ENCODE assay signal across 8 cellular contexts in the genomic region with DNA sequence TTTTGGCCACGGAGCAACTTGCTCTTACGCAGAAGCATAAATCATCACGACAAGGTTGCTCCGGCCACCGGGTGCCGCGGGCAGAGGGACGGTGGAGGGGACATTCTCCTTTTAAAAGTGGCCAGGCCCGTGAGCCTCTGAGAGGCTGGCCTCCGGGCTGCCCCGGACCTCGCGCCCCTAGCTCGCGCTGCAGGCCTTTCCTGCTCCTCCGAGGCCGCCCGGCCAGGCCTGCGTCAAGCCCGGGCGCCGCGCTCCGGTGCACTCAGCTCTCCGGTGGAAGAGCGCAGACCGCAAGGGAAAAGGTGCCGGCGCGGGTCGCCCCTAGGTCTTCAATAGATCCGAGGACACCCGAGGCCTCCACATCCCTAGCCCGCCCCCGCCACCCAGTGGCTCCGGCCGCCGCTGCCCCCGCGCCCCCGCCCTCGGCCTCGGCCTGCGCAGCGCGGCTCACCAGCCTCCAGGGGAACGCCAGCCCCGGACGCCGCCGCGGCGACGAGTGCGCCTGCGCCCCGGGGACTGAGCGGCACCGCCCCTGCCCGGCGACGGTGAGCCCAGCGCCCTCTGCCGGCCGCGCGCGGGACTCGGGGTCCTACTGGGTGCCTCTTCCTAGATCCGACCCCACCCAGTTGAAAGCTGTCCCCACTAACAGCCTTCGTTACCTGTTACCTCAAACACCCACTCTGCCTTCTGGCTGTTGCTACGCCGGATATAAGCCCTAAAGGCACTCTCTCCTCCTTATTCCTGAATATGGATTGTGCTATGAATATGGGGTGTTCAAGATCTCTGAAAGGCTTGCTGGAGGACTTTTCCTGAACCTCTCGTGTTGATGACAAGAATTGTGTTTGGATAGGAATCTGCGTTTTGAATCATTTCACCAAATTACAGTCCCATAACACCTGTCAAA. TPM values are rescaled to one million over a fixed set of nuclear protein-coding genes. Genes with fewer than 3 reads are reported as not detected.
DNase-seq lines count a peak whose midpoint lies in the region; ATAC-seq and TF ChIP-seq lines count a peak whose summit lies in the region.

A gene (minus strand): TSS at position 500 of the 904 bp plus-strand sequence. CDS start 10,671 bp downstream, outside the sequence.

- H3K27me3 Mint-ChIP-seq in Calu3 (ENCODE audit: unreplicated experiment) = peaks cover 58% of the 10 kb centered on the region

- H3K27ac Mint-ChIP-seq in Calu3 (ENCODE audit: unreplicated experiment) = no peak within 1 kb of the TSS

- peaks cover 11% of the 10 kb centered on the region for H3K4me1 Mint-ChIP-seq in Calu3 (ENCODE audit: low read depth, unreplicated experiment)

- peaks cover 58% of the 10 kb centered on the region for H3K27me3 ChIP-seq in NT2/D1 (ENCODE audit: insufficient read depth, insufficient read length)
- no peaks in the 10 kb centered on the region for H3K27me3 ChIP-seq in mononuclear cell (ENCODE audit: insufficient read depth, low read length)

- peaks cover 18% of the 10 kb centered on the region for H3K36me3 Mint-ChIP-seq in Calu3 (ENCODE audit: insufficient read depth, unreplicated experiment)

- H3K9ac ChIP-seq in NT2/D1 (ENCODE audit: insufficient read length, low read depth) = peak within 1 kb of the TSS; percentile 69

- ATAC-seq in GM21360 (IDR thresholded peaks at IDR 0.05; ENCODE audit: unreplicated experiment) = peak; percentile 78

- intact Hi-C loops in Calu3 (cut with micrococcal nuclease; ENCODE audit: unreplicated experiment) = loop anchor here (10.0 kb wide), 4 partner anchors 48 to 412 kb away; no protein-coding TSS in a partner anchor

- H3K4me3 Mint-ChIP-seq in Calu3 (ENCODE audit: low read depth, unreplicated experiment) = peak within 1 kb of the TSS; percentile 65

- DNase-seq in Calu3 = peak; percentile 96
- DNase-seq in HUDEP-2 (lab: John Stamatoyannopoulos, UW; ENCODE audit: unreplicated experiment in 76 of 76) = peak in 74 of 76 experiments; percentile 22 to 93 (median 84)
- DNase-seq in NT2/D1 (ENCODE audit: low read depth, low spot score) = peak; percentile 71
- peak; percentile 91 for DNase-seq in activated T-cell treated with anti-CD3 and anti-CD28 coated beads for 1 hour (ENCODE audit: low read depth)
- peak; percentile 55 for DNase-seq in epidermal melanocyte (ENCODE audit: insufficient read length, low spot score)
- DNase-seq in stimulated activated CD8-positive, alpha-beta memory T cell treated with anti-CD3 and anti-CD28 coated beads, Interleukin-4, amount 100 ng/mL, for 1 hour (ENCODE audit: low read depth in 2 of 2, low spot score in 1 of 2) = peak; percentile 86 to 91

- peak; percentile 89 for TF ChIP-seq CTCF in Calu3 (IDR thresholded peaks at IDR 0.05; ENCODE audit: unreplicated experiment)

- H3K9me3 ChIP-seq in NT2/D1 (ENCODE audit: insufficient read depth, low read length) (no peaks in the 10 kb centered on the region), mononuclear cell (ENCODE audit: low read depth, low read length) (no peaks in the 10 kb centered on the region)

- H3K4me1 ChIP-seq in NT2/D1 (ENCODE audit: insufficient read depth, insufficient read length) (peaks cover 1% of the 10 kb centered on the region), mononuclear cell (ENCODE audit: insufficient read depth, low read length) (peaks cover 24% of the 10 kb centered on the region)

- CTCF ChIA-PET in Calu3 (lab: Charles Lee) = interaction anchor here (0.6 to 2.3 kb wide), 10 partner anchors 10 to 442 kb away, joined by 3 to 14 read pairs (median 4); a partner anchor contains a TSS

- no peaks in the 10 kb centered on the region for H3K36me3 ChIP-seq in NT2/D1 (ENCODE audit: insufficient read depth, insufficient read length, low read length)

- H3K9me3 Mint-ChIP-seq in Calu3 (ENCODE audit: low read depth, unreplicated experiment) = no peaks in the 10 kb centered on the region

- no TSS peak for BruUV-seq in Calu3 (replicated peaks; lab: Mats Ljungman, UMichigan)

- H3K4me3 ChIP-seq in NT2/D1 (ENCODE audit: insufficient read length, low read depth) = peak within 1 kb of the TSS; percentile 45
- H3K4me3 ChIP-seq in mononuclear cell (ENCODE audit: low read length) = peak within 1 kb of the TSS; percentile 63

RNA-seq across cellular contexts. Expression of the gene that starts here (rescaled TPM):
- total RNA-seq in Calu3 (2022) (1.5 and 1.7 TPM in 2 replicates), mononuclear cell (18.8 TPM)

Comparison
In these comparisons a context has a peak if more than half of its experiments do, and no peak if none do; other contexts are left out.
1. Peak in every context shown above with its lines: DNase-seq, ATAC-seq and H3K4me3 ChIP-seq.